ENCODE assay signal across 25 cellular contexts in the genomic region with DNA sequence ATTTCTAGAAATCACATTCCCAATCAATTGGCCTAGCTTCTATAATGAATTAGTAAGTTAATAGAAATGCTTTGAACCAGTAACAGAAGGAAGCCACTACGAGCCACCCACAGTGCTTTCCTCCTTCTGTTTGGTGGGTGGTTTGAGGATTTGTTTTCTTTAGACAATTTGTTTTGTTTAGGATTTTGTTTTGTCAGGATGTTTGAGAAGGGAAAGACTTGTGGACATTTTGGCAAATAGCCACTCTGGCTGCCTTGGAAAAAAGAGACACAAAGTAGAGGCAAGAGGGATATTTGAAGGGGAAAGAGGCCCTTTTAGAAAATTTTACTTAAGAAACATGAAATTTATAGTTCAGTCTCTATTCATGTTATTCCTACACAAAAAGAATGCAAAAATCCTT. TPM values are rescaled to one million over a fixed set of nuclear protein-coding genes. Genes with fewer than 3 reads are reported as not detected.
DNase-seq lines count a peak whose midpoint lies in the region; ATAC-seq, FAIRE-seq and TF ChIP-seq lines count a peak whose summit lies in the region.
"Had no signal": no experiment of that assay in that cellular context is flagged by ENCODE, and none has a peak within 500 bp of the region (broad histone marks: within the 10 kb centered on the region; RNA-seq: fewer than 3 reads in every experiment).

No MANE protein-coding gene starts in this region.

- no peak overlapping the region for H3K4me2 ChIP-seq in endothelial cell of umbilical vein (ENCODE audit: insufficient read depth, low read length)

- H3K9ac ChIP-seq in endothelial cell of umbilical vein (replicated peaks; ENCODE audit: extremely low read depth, insufficient read depth, low read length): no peak overlapping the region

- H3K79me2 ChIP-seq in endothelial cell of umbilical vein (ENCODE audit: control insufficient read depth, insufficient read depth, low read length): no peaks in the 10 kb centered on the region

- H3K4me1 ChIP-seq in SJSA1 (replicated peaks) (peaks cover 67% of the 10 kb centered on the region), endothelial cell of umbilical vein (ENCODE audit: control insufficient read depth, extremely low read depth, insufficient read depth, low read length) (peaks cover 36% of the 10 kb centered on the region), foreskin keratinocyte (no peaks in the 10 kb centered on the region)
- H3K4me1 ChIP-seq: BE2C, HAP-1 had no signal

- no peak overlapping the region for H3K4me3 Mint-ChIP-seq in activated CD4-positive, alpha-beta T cell treated with anti-CD3 and anti-CD28 coated beads, Interleukin-2, amount 10 ng/mL, durations not matched to agents 24 days and 14 days
- H3K4me3 Mint-ChIP-seq in activated CD4-positive, alpha-beta T cell treated with anti-CD3 and anti-CD28 coated beads for 36 hours: no peak overlapping the region

- intact Hi-C loops in activated CD4-positive, alpha-beta T cell treated with anti-CD3 and anti-CD28 coated beads, Interleukin-2, amount 10 ng/mL, durations not matched to agents 24 days and 14 days (cut with micrococcal nuclease): no loop called here
- intact Hi-C loops in activated CD4-positive, alpha-beta T cell treated with anti-CD3 and anti-CD28 coated beads for 36 hours (cut with DNase I, micrococcal nuclease): no loop called here
- intact Hi-C loops in endothelial cell of umbilical vein (cut with micrococcal nuclease): loop anchor here (1.0 kb wide), 1 partner anchor 131 kb away; no protein-coding TSS in a partner anchor

- no peak for TF ChIP-seq CTCF in endothelial cell of umbilical vein (IDR thresholded peaks at IDR 0.05; ENCODE audit: extremely low read depth in 1 of 2, insufficient read depth in 1 of 2, low read depth in 1 of 2, low read length in 2 of 2)
- no peak for TF ChIP-seq CTCF in foreskin keratinocyte (conservative IDR thresholded peaks at IDR 0.05)

- H3K27ac ChIP-seq in SJSA1 (peak overlapping the region; percentile 73), endothelial cell of umbilical vein (ENCODE audit: insufficient read depth, low read depth, low read length) (no peak overlapping the region), foreskin keratinocyte (no peak overlapping the region)
- H3K27ac ChIP-seq: brain microvascular endothelial cell, skin epidermis had no signal

- H3K36me3 ChIP-seq in SJSA1 (peaks cover 46% of the 10 kb centered on the region), endothelial cell of umbilical vein (ENCODE audit: control insufficient read depth in 2 of 2, extremely low read depth in 1 of 2, insufficient read depth in 2 of 2, low read length in 2 of 2) (peaks cover 2 to 7% of the 10 kb centered on the region in 2 experiments)
- H3K36me3 ChIP-seq: BE2C, brain microvascular endothelial cell had no signal

- no peak overlapping the region for H2AFZ ChIP-seq in endothelial cell of umbilical vein (ENCODE audit: low read depth, low read length)

- POLR2A ChIA-PET in activated CD4-positive, alpha-beta T cell treated with anti-CD3 and anti-CD28 coated beads for 36 hours (lab: Charles Lee): no interaction called here
- POLR2A ChIA-PET in endothelial cell of umbilical vein (lab: Charles Lee): no interaction called here

- H3K27me3 ChIP-seq in SJSA1 (replicated peaks): no peaks in the 10 kb centered on the region
- H3K27me3 ChIP-seq in endothelial cell of umbilical vein (ENCODE audit: control insufficient read depth in 2 of 2, insufficient read depth in 2 of 2, low read length in 2 of 2): no peaks in the 10 kb centered on the region
- H3K27me3 ChIP-seq in foreskin keratinocyte: no peaks in the 10 kb centered on the region
- H3K27me3 ChIP-seq: BE2C, brain microvascular endothelial cell, MG63 had no signal

- ATAC-seq in activated CD4-positive, alpha-beta T cell treated with anti-CD3 and anti-CD28 coated beads for 36 hours: no peak
- ATAC-seq in HG02763 (IDR thresholded peaks at IDR 0.05; ENCODE audit: unreplicated experiment) (no peak), foreskin keratinocyte (no peak)

- H3K9me3 ChIP-seq in SJSA1 (replicated peaks) (no peaks in the 10 kb centered on the region), endothelial cell of umbilical vein (replicated peaks; ENCODE audit: control insufficient read depth, insufficient read depth, low read length) (no peaks in the 10 kb centered on the region)
- H3K9me3 ChIP-seq: BE2C, HAP-1, MG63 had no signal

- FAIRE-seq in endothelial cell of umbilical vein (lab: Jason Lieb, UNC): peak; percentile 26
- FAIRE-seq: colon had no signal

- H3K27me3 Mint-ChIP-seq in activated CD4-positive, alpha-beta T cell treated with anti-CD3 and anti-CD28 coated beads, Interleukin-2, amount 10 ng/mL, durations not matched to agents 24 days and 14 days: no peaks in the 10 kb centered on the region
- H3K27me3 Mint-ChIP-seq in activated CD4-positive, alpha-beta T cell treated with anti-CD3 and anti-CD28 coated beads for 36 hours: no peaks in the 10 kb centered on the region

- peak overlapping the region; percentile 37 for H3K27ac Mint-ChIP-seq in activated CD4-positive, alpha-beta T cell treated with anti-CD3 and anti-CD28 coated beads, Interleukin-2, amount 10 ng/mL, durations not matched to agents 24 days and 14 days
- H3K27ac Mint-ChIP-seq in activated CD4-positive, alpha-beta T cell treated with anti-CD3 and anti-CD28 coated beads for 36 hours: no peak overlapping the region

- peaks cover 58% of the 10 kb centered on the region for H3K36me3 Mint-ChIP-seq in activated CD4-positive, alpha-beta T cell treated with anti-CD3 and anti-CD28 coated beads, Interleukin-2, amount 10 ng/mL, durations not matched to agents 24 days and 14 days (ENCODE audit: low read depth)
- H3K36me3 Mint-ChIP-seq in activated CD4-positive, alpha-beta T cell treated with anti-CD3 and anti-CD28 coated beads for 36 hours (ENCODE audit: low read depth): peaks cover 21% of the 10 kb centered on the region

- H3K4me3 ChIP-seq in SJSA1 (no peak overlapping the region), endothelial cell of umbilical vein (replicated peaks in 1 of 3; ENCODE audit: insufficient read depth in 1 of 3, low read depth in 1 of 3, low read length in 3 of 3) (no peak overlapping the region)
- H3K4me3 ChIP-seq: HAP-1, MG63, skin epidermis had no signal

- no TSS peak for BruUV-seq in endothelial cell of umbilical vein (replicated peaks; lab: Mats Ljungman, UMichigan)

- peaks cover 7% of the 10 kb centered on the region for H3K4me1 Mint-ChIP-seq in activated CD4-positive, alpha-beta T cell treated with anti-CD3 and anti-CD28 coated beads, Interleukin-2, amount 10 ng/mL, durations not matched to agents 24 days and 14 days
- peaks cover 7% of the 10 kb centered on the region for H3K4me1 Mint-ChIP-seq in activated CD4-positive, alpha-beta T cell treated with anti-CD3 and anti-CD28 coated beads for 36 hours

- no peak for TF ChIP-seq POLR2A in endothelial cell of umbilical vein (IDR thresholded peaks at IDR 0.05; ENCODE audit: low read depth, low read length)

- no peak for DNase-seq in activated CD4-positive, alpha-beta T cell treated with anti-CD3 and anti-CD28 coated beads, Interleukin-2, amount 10 ng/mL, durations not matched to agents 24 days and 14 days
- DNase-seq in activated CD4-positive, alpha-beta T cell treated with anti-CD3 and anti-CD28 coated beads for 36 hours: no peak
- DNase-seq in SJSA1 (ENCODE audit: low read depth in 1 of 2, low spot score in 2 of 2) (peak; percentile 86 to 98), endothelial cell of umbilical vein (ENCODE audit: low read depth, low spot score) (peak; percentile 77), smooth muscle cell of the brain vasculature (ENCODE audit: low read depth, low spot score) (peak; percentile 70), SW 1271 (lab: John Stamatoyannopoulos, UW) (no peak), foreskin keratinocyte (no peak)
- DNase-seq: 8988T; activated CD4-positive, alpha-beta T cell treated with anti-CD3 and anti-CD28 coated beads for 1 hour; activated naive CD4-positive, alpha-beta T cell; activated T-cell treated with anti-CD3 and anti-CD28 coated beads, Interleukin-2, amount 50 U/mL, for 1 hour; BE2C; COR-L47; DMS79; head of caudate nucleus; NCI-H1436; NCI-H510A; stimulated activated CD4-positive, alpha-beta T cell treated with anti-CD3 and anti-CD28 coated beads, Interleukin-2, amount 100 ng/mL, for 24 hours; trophoblast cell had no signal

- H4K20me1 ChIP-seq in endothelial cell of umbilical vein (replicated peaks; ENCODE audit: control insufficient read depth, extremely low read depth, insufficient read depth, low read length): no peaks in the 10 kb centered on the region

- no peaks in the 10 kb centered on the region for H3K9me1 ChIP-seq in endothelial cell of umbilical vein (replicated peaks; ENCODE audit: control insufficient read depth, extremely low read depth, insufficient read depth, low read length)

- no peaks in the 10 kb centered on the region for H3K9me3 Mint-ChIP-seq in activated CD4-positive, alpha-beta T cell treated with anti-CD3 and anti-CD28 coated beads, Interleukin-2, amount 10 ng/mL, durations not matched to agents 24 days and 14 days
- H3K9me3 Mint-ChIP-seq in activated CD4-positive, alpha-beta T cell treated with anti-CD3 and anti-CD28 coated beads for 36 hours (ENCODE audit: low read depth): no peaks in the 10 kb centered on the region

- dilution Hi-C loops in endothelial cell of umbilical vein (cut with MboI; ENCODE audit: extremely low pct_ligation_motif_present, low sequenced_read_pairs): no loop called here

- CTCF ChIA-PET in activated CD4-positive, alpha-beta T cell treated with anti-CD3 and anti-CD28 coated beads for 36 hours (lab: Charles Lee): interaction anchor here (0.7 to 2.4 kb wide), 2 partner anchors 15 to 41 kb away, joined by 3 to 9 read pairs; no protein-coding TSS in a partner anchor
- CTCF ChIA-PET in endothelial cell of umbilical vein (lab: Charles Lee): interaction anchor here (1.0 kb wide), 1 partner anchor 12 kb away, joined by 3 read pairs; no protein-coding TSS in a partner anchor

TF ChIP-seq in endothelial cell of umbilical vein, 7 proteins besides CTCF, POLR2A, EP300 and RAD21 (continues in another document):
- TF ChIP-seq JUN (IDR thresholded peaks at IDR 0.05; ENCODE audit: borderline replicate concordance, insufficient read depth, insufficient read length, low read depth): no peak

RNA-seq across cellular contexts. Expression of a gene that starts 47.7 kb away (rescaled TPM):
- 91.2 and 97.2 TPM in 2 replicates for total RNA-seq in activated CD4-positive, alpha-beta T cell treated with anti-CD3 and anti-CD28 coated beads, Interleukin-2, amount 10 ng/mL, durations not matched to agents 24 days and 14 days
- total RNA-seq in activated CD4-positive, alpha-beta T cell treated with anti-CD3 and anti-CD28 coated beads for 36 hours: 10 to 100 TPM; 54.6 to 59.7 TPM
- total RNA-seq in SJSA1 (2014; rRNA removed; shearing (Covaris generic)): 67.5 and 106 TPM in 2 replicates
- total RNA-seq in endothelial cell of umbilical vein (83.2 and 88.2 TPM in 2 replicates), foreskin keratinocyte (31.9 and 36.1 TPM in 2 replicates)
- polyA plus RNA-seq in endothelial cell of umbilical vein (30.5 and 33.3 TPM in 2 replicates), foreskin keratinocyte (15.7 and 19.2 TPM in 2 replicates)
- polyA plus RNA-seq in endothelial cell of umbilical vein (2011; cell fraction: cytosol; rRNA removed): 45.6 and 55.5 TPM in 2 replicates
- 85.4 and 95.5 TPM in 2 replicates for polyA plus RNA-seq in endothelial cell of umbilical vein (2011; cell fraction: nucleus; rRNA removed)
- 70.3 and 113 TPM in 2 replicates for polyA plus RNA-seq in endothelial cell of umbilical vein (2012)
- 36.8 and 37.6 TPM in 2 replicates for polyA minus RNA-seq in endothelial cell of umbilical vein
- 9.1 TPM for polyA minus RNA-seq in endothelial cell of umbilical vein (2011; cell fraction: cytosol; rRNA and poly(A)+ RNA removed)
- polyA minus RNA-seq in endothelial cell of umbilical vein (2011; cell fraction: nucleus; rRNA and poly(A)+ RNA removed): 234 and 271 TPM in 2 replicates

Comparison
In these comparisons a context has a peak if more than half of its experiments do, and no peak if none do; other contexts are left out.
1. DNase-seq: peak in SJSA1 (2 of 2), endothelial cell of umbilical vein (single experiment) and smooth muscle cell of the brain vasculature (single experiment); none in activated CD4-positive, alpha-beta T cell treated with anti-CD3 and anti-CD28 coated beads, Interleukin-2, amount 10 ng/mL, durations not matched to agents 24 days and 14 days (single experiment), activated CD4-positive, alpha-beta T cell treated with anti-CD3 and anti-CD28 coated beads for 36 hours (single experiment), SW 1271 (0 of 2) and foreskin keratinocyte (0 of 2).